Comparison of ENCODE assay signal across 1 cellular context in genomic region chr6:163580311-163581030, GRCh38.
TF ChIP-seq lines count a peak whose summit lies in the region.

No MANE protein-coding gene starts in this region.

TF ChIP-seq in K562, 482 proteins besides CTCF, POLR2A, EP300 and RAD21 (continued from another document):
- TF ChIP-seq AFF4 (CRISPR knock-in tag; IDR thresholded peaks at IDR 0.05) (no peak), ZNF668 (CRISPR knock-in tag; IDR thresholded peaks at IDR 0.05) (no peak), ADNP (tag; IDR thresholded peaks at IDR 0.05) (0 out of 2 replicates have a peak, but pooled peaks have one; percentile 16), ZNF23 (CRISPR knock-in tag; IDR thresholded peaks at IDR 0.05) (no peak), KLF16 (IDR thresholded peaks at IDR 0.05) (no peak), NELFE (IDR thresholded peaks at IDR 0.05; ENCODE audit: insufficient read depth, insufficient read length) (no peak), FOXA3 (CRISPR knock-in tag; conservative IDR thresholded peaks at IDR 0.05 in 1 of 2, IDR thresholded peaks at IDR 0.05 in 1 of 2) (no peak), HDAC3 (IDR thresholded peaks at IDR 0.05; ENCODE audit: borderline replicate concordance, partially characterized antibody) (no peak), ATF1 (CRISPR knock-in tag; IDR thresholded peaks at IDR 0.05) (no peak), ATF1 (tag; IDR thresholded peaks at IDR 0.05) (no peak)
- TF ChIP-seq, protein P1, sequence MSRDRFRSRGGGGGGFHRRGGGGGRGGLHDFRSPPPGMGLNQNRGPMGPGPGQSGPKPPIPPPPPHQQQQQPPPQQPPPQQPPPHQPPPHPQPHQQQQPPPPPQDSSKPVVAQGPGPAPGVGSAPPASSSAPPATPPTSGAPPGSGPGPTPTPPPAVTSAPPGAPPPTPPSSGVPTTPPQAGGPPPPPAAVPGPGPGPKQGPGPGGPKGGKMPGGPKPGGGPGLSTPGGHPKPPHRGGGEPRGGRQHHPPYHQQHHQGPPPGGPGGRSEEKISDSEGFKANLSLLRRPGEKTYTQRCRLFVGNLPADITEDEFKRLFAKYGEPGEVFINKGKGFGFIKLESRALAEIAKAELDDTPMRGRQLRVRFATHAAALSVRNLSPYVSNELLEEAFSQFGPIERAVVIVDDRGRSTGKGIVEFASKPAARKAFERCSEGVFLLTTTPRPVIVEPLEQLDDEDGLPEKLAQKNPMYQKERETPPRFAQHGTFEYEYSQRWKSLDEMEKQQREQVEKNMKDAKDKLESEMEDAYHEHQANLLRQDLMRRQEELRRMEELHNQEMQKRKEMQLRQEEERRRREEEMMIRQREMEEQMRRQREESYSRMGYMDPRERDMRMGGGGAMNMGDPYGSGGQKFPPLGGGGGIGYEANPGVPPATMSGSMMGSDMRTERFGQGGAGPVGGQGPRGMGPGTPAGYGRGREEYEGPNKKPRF (IDR thresholded peaks at IDR 0.05; ENCODE audit: low read depth, low read length), result no peak
